7 cellular contexts compared by ENCODE assay signal in genomic region chr14:75051556-75051899, GRCh38. TPM values are rescaled to one million over a fixed set of nuclear protein-coding genes. Genes with fewer than 3 reads are reported as not detected.
DNase-seq lines count a peak whose midpoint lies in the region; ATAC-seq and TF ChIP-seq lines count a peak whose summit lies in the region.

No MANE protein-coding gene starts in this region.

- H3K36me3 Mint-ChIP-seq in activated CD4-positive, alpha-beta memory T cell treated with anti-CD3 and anti-CD28 coated beads for 36 hours, result peaks cover 38% of the 10 kb centered on the region
- H3K36me3 Mint-ChIP-seq in stimulated activated memory B cell treated with anti-CD40 and anti-IgM and Interleukin-4, amounts not matched to agents 10 μg/mL and 1 μg/mL and 100 μg/mL, for 72 hours, result peaks cover 32% of the 10 kb centered on the region

- no peaks in the 10 kb centered on the region for H3K9me3 Mint-ChIP-seq in activated CD4-positive, alpha-beta memory T cell treated with anti-CD3 and anti-CD28 coated beads for 36 hours
- H3K9me3 Mint-ChIP-seq in stimulated activated memory B cell treated with anti-CD40 and anti-IgM and Interleukin-4, amounts not matched to agents 10 μg/mL and 1 μg/mL and 100 μg/mL, for 72 hours, result no peaks in the 10 kb centered on the region

- H3K27me3 Mint-ChIP-seq in activated CD4-positive, alpha-beta memory T cell treated with anti-CD3 and anti-CD28 coated beads for 36 hours, result no peaks in the 10 kb centered on the region
- H3K27me3 Mint-ChIP-seq in stimulated activated memory B cell treated with anti-CD40 and anti-IgM and Interleukin-4, amounts not matched to agents 10 μg/mL and 1 μg/mL and 100 μg/mL, for 72 hours, result no peaks in the 10 kb centered on the region

- peak overlapping the region; percentile 86 for H3K27ac Mint-ChIP-seq in activated CD4-positive, alpha-beta memory T cell treated with anti-CD3 and anti-CD28 coated beads for 36 hours
- peak overlapping the region; percentile 84 for H3K27ac Mint-ChIP-seq in stimulated activated memory B cell treated with anti-CD40 and anti-IgM and Interleukin-4, amounts not matched to agents 10 μg/mL and 1 μg/mL and 100 μg/mL, for 72 hours

- CTCF ChIA-PET in activated CD4-positive, alpha-beta memory T cell treated with anti-CD3 and anti-CD28 coated beads for 36 hours (lab: Charles Lee), result interaction anchor here (0.6 to 2.4 kb wide), 4 partner anchors 13 to 146 kb away, joined by 3 to 7 read pairs (median 4); partner anchors contain the start of gene ACYP1

- peak overlapping the region; percentile 81 for H3K4me2 ChIP-seq in hepatocyte

- H3K36me3 ChIP-seq in hepatocyte (replicated peaks; ENCODE audit: insufficient read depth, low read depth), result no peaks in the 10 kb centered on the region

- H3K4me1 ChIP-seq in hepatocyte (ENCODE audit: insufficient read depth), result peaks cover 8% of the 10 kb centered on the region

- WGBS in hepatocyte (ENCODE audit: low lambda C conversion rate, missing lambda C conversion rate), result 38% methylated on average over 5 of the region's 5 CpGs

- intact Hi-C loops in activated CD4-positive, alpha-beta memory T cell treated with anti-CD3 and anti-CD28 coated beads for 36 hours (cut with micrococcal nuclease), result loop anchor here (2.0 kb wide), 1 partner anchor 13 kb away; the partner anchor contains the start of gene ACYP1

- H3K27ac ChIP-seq in hepatocyte, result no peak overlapping the region

- H3K79me2 ChIP-seq in hepatocyte, result peaks cover 19% of the 10 kb centered on the region

- POLR2A ChIA-PET in activated CD4-positive, alpha-beta memory T cell treated with anti-CD3 and anti-CD28 coated beads for 36 hours (lab: Charles Lee), result no interaction called here

- H3K27me3 ChIP-seq in hepatocyte, result no peaks in the 10 kb centered on the region

- H3K4me3 Mint-ChIP-seq in activated CD4-positive, alpha-beta memory T cell treated with anti-CD3 and anti-CD28 coated beads for 36 hours, result peak overlapping the region; percentile 92
- H3K4me3 Mint-ChIP-seq in stimulated activated memory B cell treated with anti-CD40 and anti-IgM and Interleukin-4, amounts not matched to agents 10 μg/mL and 1 μg/mL and 100 μg/mL, for 72 hours, result peak overlapping the region; percentile 84

- H3K9me3 ChIP-seq in hepatocyte (ENCODE audit: low read depth), result no peaks in the 10 kb centered on the region

- H3K4me3 ChIP-seq in HFF-Myc (replicated peaks; ENCODE audit: low read depth, low read length), result peak overlapping the region; percentile 47
- H3K4me3 ChIP-seq in hepatocyte, result peak overlapping the region; percentile 35

- DNase-seq in HFF-Myc (ENCODE audit: extremely low read depth, low read depth), result no peak
- DNase-seq in activated CD4-positive, alpha-beta memory T cell treated with anti-CD3 and anti-CD28 coated beads for 36 hours, result no peak
- DNase-seq in hepatocyte (ENCODE audit: low spot score), result no peak
- no peak for DNase-seq in NCI-H2081 (lab: John Stamatoyannopoulos, UW)
- no peak for DNase-seq in NOMO-1 treated with dmso at 0.1 percent for 144 hours (lab: John Stamatoyannopoulos, UW; ENCODE audit: unreplicated experiment)

- no peaks in the 10 kb centered on the region for H3K9me2 ChIP-seq in hepatocyte (replicated peaks; ENCODE audit: insufficient read depth)

- TF ChIP-seq CTCF in HFF-Myc (IDR thresholded peaks at IDR 0.05; ENCODE audit: low read depth, low read length, missing control alignments) (no peak), hepatocyte (IDR thresholded peaks at IDR 0.05; ENCODE audit: poor library complexity) (no peak)

- ATAC-seq in stimulated activated memory B cell treated with anti-CD40 and anti-IgM and Interleukin-4, amounts not matched to agents 10 μg/mL and 1 μg/mL and 100 μg/mL, for 72 hours, result peak; percentile 47
- no peak for ATAC-seq in GM19467 (IDR thresholded peaks at IDR 0.05; ENCODE audit: unreplicated experiment)

- H2AFZ ChIP-seq in hepatocyte, result peak overlapping the region; percentile 64

- no peaks in the 10 kb centered on the region for H4K20me1 ChIP-seq in hepatocyte (ENCODE audit: insufficient read depth, poor library complexity, severe bottlenecking)

- H3K4me1 Mint-ChIP-seq in activated CD4-positive, alpha-beta memory T cell treated with anti-CD3 and anti-CD28 coated beads for 36 hours (ENCODE audit: low read depth), result peaks cover 66% of the 10 kb centered on the region
- peaks cover 18% of the 10 kb centered on the region for H3K4me1 Mint-ChIP-seq in stimulated activated memory B cell treated with anti-CD40 and anti-IgM and Interleukin-4, amounts not matched to agents 10 μg/mL and 1 μg/mL and 100 μg/mL, for 72 hours

RNA-seq across cellular contexts. Expression of gene MLH3, which starts 0.3 kb away (rescaled TPM):
- 10 to 100 TPM; 19.7 to 21.2 TPM for total RNA-seq in activated CD4-positive, alpha-beta memory T cell treated with anti-CD3 and anti-CD28 coated beads for 36 hours
- 15.6 and 21.3 TPM in 2 replicates for total RNA-seq in hepatocyte
- polyA plus RNA-seq in hepatocyte, result 8.5 and 9.9 TPM in 2 replicates

RNA-seq across cellular contexts. Expression of gene ACYP1, which starts 12.3 kb away (rescaled TPM):
- total RNA-seq in activated CD4-positive, alpha-beta memory T cell treated with anti-CD3 and anti-CD28 coated beads for 36 hours, result 10 to 100 TPM; 41.3 to 45.8 TPM
- 7.1 and 9.5 TPM in 2 replicates for total RNA-seq in hepatocyte
- 13.5 and 19.5 TPM in 2 replicates for polyA plus RNA-seq in hepatocyte

RNA-seq across cellular contexts. Expression of gene ZC2HC1C, which starts 17.9 kb away (rescaled TPM):
- total RNA-seq in activated CD4-positive, alpha-beta memory T cell treated with anti-CD3 and anti-CD28 coated beads for 36 hours, result 1 to 10 TPM; 1.4 to 2.1 TPM
- 1.7 and 14.9 TPM in 2 replicates for total RNA-seq in hepatocyte
- 1.1 and 3.8 TPM in 2 replicates for polyA plus RNA-seq in hepatocyte

RNA-seq across cellular contexts. Expression of gene EIF2B2, which starts 48.8 kb away (rescaled TPM):
- 10 to 100 TPM; 61.9 to 62.6 TPM for total RNA-seq in activated CD4-positive, alpha-beta memory T cell treated with anti-CD3 and anti-CD28 coated beads for 36 hours
- total RNA-seq in hepatocyte, result 35.7 and 45.2 TPM in 2 replicates
- polyA plus RNA-seq in hepatocyte, result 75.6 and 93.2 TPM in 2 replicates
